ENCODE assay signal across 11 cellular contexts in genomic region chr6:148407372-148407771, GRCh38.
A peak's percentile ranks its signal among the peaks of the same experiment; 100 is the strongest.
DNase-seq lines count a peak whose midpoint lies in the region; ATAC-seq and TF ChIP-seq lines count a peak whose summit lies in the region.
"Had no signal": no experiment of that assay in that cellular context is flagged by ENCODE, and none has a peak within 500 bp of the region (broad histone marks: within the 10 kb centered on the region; RNA-seq: fewer than 3 reads in every experiment).

No MANE protein-coding gene starts in this region.

- H3K27me3 ChIP-seq in PC-9 (ENCODE audit: insufficient read depth, low read depth) (no peaks in the 10 kb centered on the region), A673 (replicated peaks; ENCODE audit: insufficient read depth, low read depth, low read length, poor library complexity) (no peaks in the 10 kb centered on the region)
- H3K27me3 ChIP-seq: SJCRH30 had no signal

- H3K9me3 ChIP-seq in PC-9 (ENCODE audit: insufficient read depth, low read depth) (no peaks in the 10 kb centered on the region), mucosa of descending colon (no peaks in the 10 kb centered on the region), A673 (ENCODE audit: low read depth, low read length, poor library complexity, severe bottlenecking) (no peaks in the 10 kb centered on the region)
- H3K9me3 ChIP-seq: SJCRH30 had no signal

- TF ChIP-seq CTCF in PC-9 (conservative IDR thresholded peaks at IDR 0.05) (no peak), epithelial cell of esophagus (IDR thresholded peaks at IDR 0.05; ENCODE audit: insufficient read depth, low read depth, low read length, missing control alignments) (no peak), mucosa of descending colon (IDR thresholded peaks at IDR 0.05) (no peak), A673 (conservative IDR thresholded peaks at IDR 0.05; ENCODE audit: low read depth, low read length) (no peak), GM13976 (IDR thresholded peaks at IDR 0.05; ENCODE audit: borderline replicate concordance, control extremely low read depth, extremely low read depth, insufficient read depth, missing control alignments) (no peak)

- peaks cover 17% of the 10 kb centered on the region; the same call in 1 of the 2 replicates for H3F3A ChIP-seq in PC-9 (ENCODE audit: insufficient read depth, low read depth)

- peak overlapping the region; percentile 21 for H3K4me2 ChIP-seq in PC-9

- in situ Hi-C loops in GM13976 (cut with MboI; ENCODE audit: low sequenced_read_pairs, unreplicated experiment), result no loop called here

- POLR2A ChIA-PET in PC-9 (lab: Charles Lee; ENCODE audit: unreplicated experiment) (interaction anchor here (0.7 kb wide), 1 partner anchor 813 kb away, joined by 3 read pairs; no protein-coding TSS in a partner anchor), A673 (lab: Charles Lee; ENCODE audit: low non-redundant PET) (no interaction called here)

- no peak overlapping the region for H3K4me3 ChIP-seq in PC-9
- H3K4me3 ChIP-seq in epithelial cell of esophagus (ENCODE audit: low read length), result no peak overlapping the region
- no peak overlapping the region for H3K4me3 ChIP-seq in mucosa of descending colon
- H3K4me3 ChIP-seq in A673 (ENCODE audit: low read depth, low read length, poor library complexity, severe bottlenecking), result no peak overlapping the region
- H3K4me3 ChIP-seq: SJCRH30 had no signal

- CTCF ChIA-PET in PC-9 (lab: Charles Lee), result interaction anchor here (0.7 kb wide), 1 partner anchor 32 kb away, joined by 10 read pairs; no protein-coding TSS in a partner anchor
- CTCF ChIA-PET in A673 (lab: Charles Lee), result interaction anchor here (0.7 to 0.8 kb wide), 2 partner anchors 44 to 124 kb away, joined by 5 to 9 read pairs; no protein-coding TSS in a partner anchor

- H3K36me3 ChIP-seq in PC-9 (ENCODE audit: low read depth), result no peaks in the 10 kb centered on the region
- H3K36me3 ChIP-seq in mucosa of descending colon (ENCODE audit: low read depth), result no peaks in the 10 kb centered on the region
- no peaks in the 10 kb centered on the region for H3K36me3 ChIP-seq in A673 (ENCODE audit: insufficient read depth, low read length, poor library complexity, severe bottlenecking)
- H3K36me3 ChIP-seq: SJCRH30 had no signal

- BruUV-seq in PC-9 (replicated peaks; lab: Mats Ljungman, UMichigan) (no TSS peak), A673 (replicated peaks; lab: Mats Ljungman, UMichigan) (no TSS peak)

- DNase-seq in 8988T, result peak; percentile 29
- peak; percentile 9 to 86 for DNase-seq in PC-9
- DNase-seq in epithelial cell of esophagus (ENCODE audit: low read depth), result peak; percentile 87
- DNase-seq in mucosa of descending colon, result peak in 1 of 3 donors; percentile 22
- DNase-seq in A673 (ENCODE audit: low spot score), result no peak
- no peak for DNase-seq in GM13976 (ENCODE audit: low spot score)
- DNase-seq in activated CD4-positive, alpha-beta T cell treated with anti-CD3 and anti-CD28 coated beads for 1 hour, result no peak
- DNase-seq in SHP77 treated with DMSO at 0.1 percent for 48 hours (lab: John Stamatoyannopoulos, UW), result no peak
- DNase-seq: activated CD8-positive, alpha-beta memory T cell treated with anti-CD3 and anti-CD28 coated beads, Interleukin-2, amount 10 ng/mL, durations not matched to agents 7 days and 5 days; NCI-H1694; SJCRH30 had no signal

- peak; percentile 14 for ATAC-seq in mucosa of descending colon
- ATAC-seq: activated CD8-positive, alpha-beta memory T cell treated with anti-CD3 and anti-CD28 coated beads, Interleukin-2, amount 10 ng/mL, durations not matched to agents 7 days and 5 days had no signal

- H4K20me1 ChIP-seq in PC-9 (ENCODE audit: insufficient read depth), result no peaks in the 10 kb centered on the region

- H3K4me1 ChIP-seq in PC-9 (replicated peaks; ENCODE audit: insufficient read depth) (peaks cover 45% of the 10 kb centered on the region), mucosa of descending colon (ENCODE audit: low read depth) (no peaks in the 10 kb centered on the region), A673 (ENCODE audit: insufficient read depth, low read length, poor library complexity, severe bottlenecking) (no peaks in the 10 kb centered on the region)
- H3K4me1 ChIP-seq: SJCRH30 had no signal

- peaks cover 10% of the 10 kb centered on the region for H3K79me2 ChIP-seq in PC-9 (ENCODE audit: low read depth)

- intact Hi-C loops in PC-9 (cut with micrococcal nuclease; ENCODE audit: unreplicated experiment), result loop anchor here (2.0 to 10.0 kb wide), 3 partner anchors 63 to 143 kb away; partner anchors contain the start of gene SASH1
- intact Hi-C loops in mucosa of descending colon (cut with DNase I, micrococcal nuclease), result no loop called here
- intact Hi-C loops in A673 (cut with micrococcal nuclease; ENCODE audit: unreplicated experiment), result no loop called here

- H3K27ac ChIP-seq in PC-9 (peak overlapping the region; percentile 47), A673 (ENCODE audit: low read depth, low read length, poor library complexity, severe bottlenecking) (no peak overlapping the region)
- H3K27ac ChIP-seq: SJCRH30 had no signal

- no peaks in the 10 kb centered on the region for H3K9me2 ChIP-seq in PC-9 (ENCODE audit: insufficient read depth)

- no peak overlapping the region for H2AFZ ChIP-seq in PC-9

Comparison
In these comparisons a context has a peak if more than half of its experiments do, and no peak if none do; other contexts are left out.
1. DNase-seq: peak in 8988T (single experiment), PC-9 (2 of 2) and epithelial cell of esophagus (single experiment); none in A673 (single experiment), GM13976 (single experiment), activated CD4-positive, alpha-beta T cell treated with anti-CD3 and anti-CD28 coated beads for 1 hour (single experiment) and SHP77 treated with DMSO at 0.1 percent for 48 hours (single experiment).